ENCODE assay signal across 15 cellular contexts in genomic region chr13:77374786-77375185, GRCh38. TPM values are rescaled to one million over a fixed set of nuclear protein-coding genes. Genes with fewer than 3 reads are reported as not detected.
A peak's percentile ranks its signal among the peaks of the same experiment; 100 is the strongest.
DNase-seq lines count a peak whose midpoint lies in the region; ATAC-seq and TF ChIP-seq lines count a peak whose summit lies in the region.
"Had no signal": no experiment of that assay in that cellular context is flagged by ENCODE, and none has a peak within 500 bp of the region (broad histone marks: within the 10 kb centered on the region; RNA-seq: fewer than 3 reads in every experiment).

No MANE protein-coding gene starts in this region.

- no peak overlapping the region for H3K4me2 ChIP-seq in OCI-LY3 (ENCODE audit: low read length)
- H3K4me2 ChIP-seq: A549 had no signal

- H3K27ac ChIP-seq in OCI-LY3 (ENCODE audit: low read length) (no peak overlapping the region), left ventricle myocardium inferior (replicated peaks) (no peak overlapping the region)
- H3K27ac ChIP-seq: A549, body of pancreas, SJCRH30 had no signal

- peaks cover 14% of the 10 kb centered on the region for H3K4me1 Mint-ChIP-seq in stimulated activated naive CD8-positive, alpha-beta T cell treated with anti-CD3 and anti-CD28 coated beads, Interleukin-15, Interleukin-2, amounts not matched to agents 100 ng/mL and 50 ng/mL, for 24 hours (ENCODE audit: low read depth)
- H3K4me1 Mint-ChIP-seq: nephron had no signal

- peak overlapping the region; percentile 68 for H3K27ac Mint-ChIP-seq in stimulated activated naive CD8-positive, alpha-beta T cell treated with anti-CD3 and anti-CD28 coated beads, Interleukin-15, Interleukin-2, amounts not matched to agents 100 ng/mL and 50 ng/mL, for 24 hours
- H3K27ac Mint-ChIP-seq: nephron, type B pancreatic cell had no signal

- no peaks in the 10 kb centered on the region for H3K9me3 Mint-ChIP-seq in stimulated activated naive CD8-positive, alpha-beta T cell treated with anti-CD3 and anti-CD28 coated beads, Interleukin-15, Interleukin-2, amounts not matched to agents 100 ng/mL and 50 ng/mL, for 24 hours
- H3K9me3 Mint-ChIP-seq: nephron, type B pancreatic cell had no signal

- TF ChIP-seq CTCF in OCI-LY3 (IDR thresholded peaks at IDR 0.05; ENCODE audit: low read depth, low read length) (no peak), left ventricle myocardium inferior (IDR thresholded peaks at IDR 0.05; ENCODE audit: borderline replicate concordance) (no peak)

- H3K9me3 ChIP-seq in OCI-LY3 (ENCODE audit: insufficient read depth, low read length): no peaks in the 10 kb centered on the region
- no peaks in the 10 kb centered on the region for H3K9me3 ChIP-seq in left ventricle myocardium inferior (replicated peaks)
- H3K9me3 ChIP-seq: A549, body of pancreas, SJCRH30 had no signal

- H3K4me3 Mint-ChIP-seq in stimulated activated naive CD8-positive, alpha-beta T cell treated with anti-CD3 and anti-CD28 coated beads, Interleukin-15, Interleukin-2, amounts not matched to agents 100 ng/mL and 50 ng/mL, for 24 hours: no peak overlapping the region
- H3K4me3 Mint-ChIP-seq: nephron, type B pancreatic cell had no signal

- H3K4me3 ChIP-seq in OCI-LY3 (ENCODE audit: low read length): no peak overlapping the region
- H3K4me3 ChIP-seq in left ventricle myocardium inferior: no peak overlapping the region
- H3K4me3 ChIP-seq: A549, body of pancreas, SJCRH30 had no signal

- H3K27me3 Mint-ChIP-seq in stimulated activated naive CD8-positive, alpha-beta T cell treated with anti-CD3 and anti-CD28 coated beads, Interleukin-15, Interleukin-2, amounts not matched to agents 100 ng/mL and 50 ng/mL, for 24 hours: no peaks in the 10 kb centered on the region
- H3K27me3 Mint-ChIP-seq: type B pancreatic cell had no signal

- intact Hi-C loops in sciatic nerve (cut with DNase I) (no loop called here), left ventricle myocardium inferior (cut with micrococcal nuclease) (no loop called here)

- H3K36me3 Mint-ChIP-seq in stimulated activated naive CD8-positive, alpha-beta T cell treated with anti-CD3 and anti-CD28 coated beads, Interleukin-15, Interleukin-2, amounts not matched to agents 100 ng/mL and 50 ng/mL, for 24 hours (ENCODE audit: low read depth): no peaks in the 10 kb centered on the region
- H3K36me3 Mint-ChIP-seq: type B pancreatic cell had no signal

- peak; percentile 13 for DNase-seq in activated CD4-positive, alpha-beta T cell treated with anti-CD3 and anti-CD28 coated beads for 48 hours
- DNase-seq in activated CD4-positive, alpha-beta T cell treated with anti-CD3 and anti-CD28 coated beads for 4 hours: no peak
- DNase-seq in sciatic nerve (ENCODE audit: low spot score): no peak
- DNase-seq in ecto neural progenitor cell (ENCODE audit: low spot score): no peak
- no peak for DNase-seq in left ventricle myocardium inferior
- DNase-seq: body of pancreas, NCI-H1417 treated with DMSO at 0.1 percent for 48 hours, NCI-H774, SJCRH30 had no signal

- H3K36me3 ChIP-seq in OCI-LY3 (replicated peaks; ENCODE audit: low read depth, low read length) (no peaks in the 10 kb centered on the region), left ventricle myocardium inferior (no peaks in the 10 kb centered on the region)
- H3K36me3 ChIP-seq: SJCRH30 had no signal

- no peaks in the 10 kb centered on the region for H3K27me3 ChIP-seq in OCI-LY3 (ENCODE audit: low read depth, low read length)
- no peaks in the 10 kb centered on the region for H3K27me3 ChIP-seq in left ventricle myocardium inferior (ENCODE audit: low read depth)
- H3K27me3 ChIP-seq: body of pancreas, SJCRH30 had no signal

- H3K79me2 ChIP-seq in OCI-LY3 (ENCODE audit: low read length): no peaks in the 10 kb centered on the region

- H2AFZ ChIP-seq in OCI-LY3 (ENCODE audit: low read depth, low read length): peak overlapping the region; percentile 87

- H3K4me1 ChIP-seq in OCI-LY3 (ENCODE audit: low read length) (peaks cover 4% of the 10 kb centered on the region; the same call in 1 of the 2 replicates), left ventricle myocardium inferior (no peaks in the 10 kb centered on the region)
- H3K4me1 ChIP-seq: A549, body of pancreas, SJCRH30 had no signal

- peak; percentile 54 for ATAC-seq in HG02642 (IDR thresholded peaks at IDR 0.05; ENCODE audit: poor library complexity, unreplicated experiment)
- no peak for ATAC-seq in sciatic nerve
- ATAC-seq: A549, body of pancreas had no signal

- H3K9ac ChIP-seq in OCI-LY3 (ENCODE audit: low read length): no peak overlapping the region

- no peaks in the 10 kb centered on the region for H4K20me1 ChIP-seq in OCI-LY3 (ENCODE audit: insufficient read depth, low read length)

RNA-seq across cellular contexts. Expression of gene MYCBP2, which starts 47.9 kb away (rescaled TPM):
- total RNA-seq in sciatic nerve (137 TPM), left ventricle myocardium inferior (42.2 TPM)
